In genomic region chr7:128877756-128878120, GRCh38 we compare ENCODE assay signal across 22 cellular contexts. TPM values are rescaled to one million over a fixed set of nuclear protein-coding genes. Genes with fewer than 3 reads are reported as not detected.
DNase-seq lines count a peak whose midpoint lies in the region; ATAC-seq, FAIRE-seq and TF ChIP-seq lines count a peak whose summit lies in the region.
"Had no signal": no experiment of that assay in that cellular context is flagged by ENCODE, and none has a peak within 500 bp of the region (broad histone marks: within the 10 kb centered on the region; RNA-seq: fewer than 3 reads in every experiment).

No MANE protein-coding gene starts in this region.

- no peaks in the 10 kb centered on the region for H4K20me1 ChIP-seq in HepG2 (ENCODE audit: insufficient read depth, low read length)

- peak overlapping the region; percentile 52 for H3K27ac Mint-ChIP-seq in activated CD8-positive, alpha-beta memory T cell treated with anti-CD3 and anti-CD28 coated beads, Interleukin-2, amount 10 ng/mL, durations not matched to agents 7 days and 5 days
- no peak overlapping the region for H3K27ac Mint-ChIP-seq in progenitor cell of endocrine pancreas
- H3K27ac Mint-ChIP-seq: B cell, GM23338, HFFc6, IgD-negative memory B cell had no signal

- peaks cover 33% of the 10 kb centered on the region for H3K4me1 ChIP-seq in HepG2 (ENCODE audit: insufficient read depth, low read length)
- H3K4me1 ChIP-seq in transverse colon, result peaks cover 0 to 19% (median 8%) of the 10 kb centered on the region in 4 donors

- intact Hi-C loops in HepG2 (cut with micrococcal nuclease; ENCODE audit: unreplicated experiment), result loop anchor here (2.0 kb wide), 1 partner anchor 83 kb away; no protein-coding TSS in a partner anchor
- intact Hi-C loops in transverse colon (cut with DNase I; ENCODE audit: low total_unique reads), result loop anchor here (10.0 kb wide), 1 partner anchor 273 kb away; no protein-coding TSS in a partner anchor
- intact Hi-C loops in lower leg skin (cut with DNase I; ENCODE audit: low total_unique reads), result no loop called here

- no peak for DNase-seq in activated CD8-positive, alpha-beta memory T cell treated with anti-CD3 and anti-CD28 coated beads, Interleukin-2, amount 10 ng/mL, durations not matched to agents 7 days and 5 days
- DNase-seq in activated CD8-positive, alpha-beta memory T cell treated with anti-CD3 and anti-CD28 coated beads, Interleukin-2, amount 50 U/mL, for 4 hours, result no peak
- DNase-seq in Jurkat, Clone E6-1 (ENCODE audit: low read depth, low spot score), result no peak
- DNase-seq in HepG2 (ENCODE audit: low spot score), result no peak
- DNase-seq in transverse colon, result peak; percentile 4
- no peak for DNase-seq in progenitor cell of endocrine pancreas (ENCODE audit: low spot score, unreplicated experiment)
- DNase-seq in lower leg skin (ENCODE audit: low spot score in 2 of 2), result no peak
- DNase-seq in SHP77 treated with DMSO at 0.1 percent for 48 hours (lab: John Stamatoyannopoulos, UW), result no peak
- DNase-seq: CD4-positive, CD25-positive, alpha-beta regulatory T cell; COR-L47; HCEC 1CT; HFFc6 had no signal

- no peaks in the 10 kb centered on the region for H3K36me3 Mint-ChIP-seq in activated CD8-positive, alpha-beta memory T cell treated with anti-CD3 and anti-CD28 coated beads, Interleukin-2, amount 10 ng/mL, durations not matched to agents 7 days and 5 days
- H3K36me3 Mint-ChIP-seq in progenitor cell of endocrine pancreas (ENCODE audit: insufficient read depth), result no peaks in the 10 kb centered on the region
- H3K36me3 Mint-ChIP-seq: CD4-positive, CD25-positive, alpha-beta regulatory T cell; CD8-positive, alpha-beta memory T cell had no signal

- no peak for TF ChIP-seq RAD21 in HepG2 (CRISPR knock-in tag; IDR thresholded peaks at IDR 0.05)

- H3K9me3 ChIP-seq in HepG2 (ENCODE audit: low read length), result no peaks in the 10 kb centered on the region
- H3K9me3 ChIP-seq in transverse colon, result no peaks in the 10 kb centered on the region

- no peaks in the 10 kb centered on the region for H3K79me2 ChIP-seq in HepG2 (ENCODE audit: insufficient read depth, low read length)

- ATAC-seq in activated CD8-positive, alpha-beta memory T cell treated with anti-CD3 and anti-CD28 coated beads, Interleukin-2, amount 10 ng/mL, durations not matched to agents 7 days and 5 days, result no peak
- ATAC-seq in HepG2, result no peak
- ATAC-seq: GM23338 had no signal

- FAIRE-seq in HepG2 (lab: Jason Lieb, UNC), result no peak
- FAIRE-seq: D721Med, G401.6, GM12891, H54, HTR-8/SVneo had no signal

- BruUV-seq in HepG2 (replicated peaks; lab: Mats Ljungman, UMichigan), result no TSS peak

- CTCF ChIA-PET in activated CD8-positive, alpha-beta memory T cell treated with anti-CD3 and anti-CD28 coated beads, Interleukin-2, amount 10 ng/mL, durations not matched to agents 7 days and 5 days (lab: Charles Lee), result interaction anchor here (1.0 to 8.5 kb wide), 2 partner anchors 8 to 16 kb away, joined by 3 to 107 read pairs; partner anchors contain the start of gene ATP6V1F
- CTCF ChIA-PET in HepG2 (lab: Yijun Ruan, JAX; ENCODE audit: low intra/inter-chr PET ratio, low total read pairs), result no interaction called here

- H3K4me1 Mint-ChIP-seq in activated CD8-positive, alpha-beta memory T cell treated with anti-CD3 and anti-CD28 coated beads, Interleukin-2, amount 10 ng/mL, durations not matched to agents 7 days and 5 days, result peaks cover 14% of the 10 kb centered on the region
- H3K4me1 Mint-ChIP-seq in progenitor cell of endocrine pancreas (ENCODE audit: low read depth), result no peaks in the 10 kb centered on the region
- H3K4me1 Mint-ChIP-seq: B cell; CD4-positive, CD25-positive, alpha-beta regulatory T cell; CD8-positive, alpha-beta memory T cell; GM23338 had no signal

- POLR2A ChIA-PET in HepG2 (lab: Yijun Ruan, JAX), result no interaction called here

- H3K27ac ChIP-seq in HepG2 (ENCODE audit: extremely low read length, insufficient read depth, low read length) (no peak overlapping the region), transverse colon (no peak overlapping the region)

- H3K4me3 ChIP-seq in Jurkat, Clone E6-1 (ENCODE audit: low read length), result 0 out of 2 replicates have a peak overlapping the region, but pooled peaks have one; percentile 9
- no peak overlapping the region for H3K4me3 ChIP-seq in HepG2 (replicated peaks in 1 of 3; ENCODE audit: insufficient read depth in 1 of 3, low read depth in 2 of 3, low read length in 3 of 3)
- no peak overlapping the region for H3K4me3 ChIP-seq in transverse colon
- H3K4me3 ChIP-seq in lower leg skin (ENCODE audit: low read depth, poor library complexity, severe bottlenecking), result no peak overlapping the region
- H3K4me3 ChIP-seq: GM23338 had no signal

- TF ChIP-seq POLR2A in HepG2 (IDR thresholded peaks at IDR 0.05; ENCODE audit: insufficient read depth in 1 of 2, low read depth in 2 of 2, low read length in 2 of 2) (no peak), transverse colon (IDR thresholded peaks at IDR 0.05) (no peak), lower leg skin (IDR thresholded peaks at IDR 0.05) (no peak)

- TF ChIP-seq CTCF in HepG2 (CRISPR knock-in tag; IDR thresholded peaks at IDR 0.05) (no peak), transverse colon (IDR thresholded peaks at IDR 0.05) (no peak), progenitor cell of endocrine pancreas (IDR thresholded peaks at IDR 0.05; ENCODE audit: unreplicated experiment) (no peak), lower leg skin (IDR thresholded peaks at IDR 0.05) (no peak)

- H3K9ac ChIP-seq in HepG2 (ENCODE audit: insufficient read depth, low read depth, low read length), result no peak overlapping the region

- in situ Hi-C loops in HepG2 (cut with HindIII; ENCODE audit: extremely low pct_ligation_motif_present, low pct_unique_long_range_greater_than_20kb), result loop anchor here (25.0 kb wide), 1 partner anchor 440 kb away; no protein-coding TSS in a partner anchor
- in situ Hi-C loops in transverse colon (cut with MboI; ENCODE audit: low pct_ligation_motif_present in 1 of 4, low pct_unique_long_range_greater_than_20kb in 1 of 4, low sequenced_read_pairs in 3 of 4), result loop anchor here in 1 of 4 donors (25.0 kb wide), 1 partner anchor 265 kb away; no protein-coding TSS in a partner anchor

- no peak overlapping the region for H2AFZ ChIP-seq in HepG2 (ENCODE audit: low read length)
- H2AFZ ChIP-seq: GM23338 had no signal

- H3K36me3 ChIP-seq in HepG2 (replicated peaks in 1 of 2; ENCODE audit: control insufficient read depth in 1 of 2, insufficient read depth in 2 of 2, low read length in 2 of 2) (no peaks in the 10 kb centered on the region), transverse colon (no peaks in the 10 kb centered on the region)

- peaks cover 2% of the 10 kb centered on the region for H3K27me3 Mint-ChIP-seq in activated CD8-positive, alpha-beta memory T cell treated with anti-CD3 and anti-CD28 coated beads, Interleukin-2, amount 10 ng/mL, durations not matched to agents 7 days and 5 days
- H3K27me3 Mint-ChIP-seq in progenitor cell of endocrine pancreas, result peaks cover 2% of the 10 kb centered on the region
- H3K27me3 Mint-ChIP-seq: B cell; CD4-positive, CD25-positive, alpha-beta regulatory T cell; IgD-negative memory B cell had no signal

- 62% methylated on average over 3 of the region's 4 CpGs for WGBS in HepG2 (ENCODE audit: low lambda C conversion rate)
- WGBS in transverse colon (ENCODE audit: low coverage in 1 of 2), 2 donors, result 67 to 74% methylated on average over 1 to 4 of the region's 4 CpGs
- 74 to 82% methylated on average over 4 of the region's 4 CpGs for WGBS in lower leg skin, 2 donors

- no peak overlapping the region for H3K4me3 Mint-ChIP-seq in activated CD8-positive, alpha-beta memory T cell treated with anti-CD3 and anti-CD28 coated beads, Interleukin-2, amount 10 ng/mL, durations not matched to agents 7 days and 5 days
- H3K4me3 Mint-ChIP-seq in progenitor cell of endocrine pancreas (ENCODE audit: low read depth), result no peak overlapping the region
- H3K4me3 Mint-ChIP-seq: B cell; CD8-positive, alpha-beta memory T cell; GM23338; HFFc6; IgD-negative memory B cell had no signal

- no peak overlapping the region for H3K4me2 ChIP-seq in HepG2 (ENCODE audit: low read depth, low read length)
- H3K4me2 ChIP-seq: GM23338 had no signal

- no peak for TF ChIP-seq EP300 in HepG2 (IDR thresholded peaks at IDR 0.05; ENCODE audit: low read depth in 2 of 2, low read length in 2 of 2)
- TF ChIP-seq EP300 in HepG2 (CRISPR knock-in tag; IDR thresholded peaks at IDR 0.05; ENCODE audit: borderline replicate concordance), result no peak
- TF ChIP-seq EP300 in transverse colon (IDR thresholded peaks at IDR 0.05; ENCODE audit: low read depth), result no peak

- H3K9me3 Mint-ChIP-seq in activated CD8-positive, alpha-beta memory T cell treated with anti-CD3 and anti-CD28 coated beads, Interleukin-2, amount 10 ng/mL, durations not matched to agents 7 days and 5 days (ENCODE audit: low read depth), result no peaks in the 10 kb centered on the region
- H3K9me3 Mint-ChIP-seq in progenitor cell of endocrine pancreas (ENCODE audit: low read depth), result no peaks in the 10 kb centered on the region
- H3K9me3 Mint-ChIP-seq: CD8-positive, alpha-beta memory T cell; GM23338; HFFc6; IgD-negative memory B cell had no signal

- peaks cover 0 to 1% of the 10 kb centered on the region in 2 experiments; a peak in 1 of 5 replicates for H3K27me3 ChIP-seq in HepG2 (ENCODE audit: control insufficient read depth in 1 of 2, insufficient read depth in 2 of 2, low read length in 2 of 2)
- no peaks in the 10 kb centered on the region for H3K27me3 ChIP-seq in transverse colon

RNA-seq across cellular contexts. Expression of gene ATP6V1F, which starts 15.1 kb away (rescaled TPM):
- total RNA-seq in activated CD8-positive, alpha-beta memory T cell treated with anti-CD3 and anti-CD28 coated beads, Interleukin-2, amount 10 ng/mL, durations not matched to agents 7 days and 5 days, result 100 to 1,000 TPM; 127 to 158 TPM
- polyA plus RNA-seq in Jurkat, Clone E6-1 (2012; ENCODE audit: insufficient read depth, insufficient read length), result 388 TPM
- total RNA-seq in HepG2 (2016; rRNA removed; fragmentation: Illumina TruSeq; extraction: Trizol) (87.2 and 107 TPM in 2 replicates), transverse colon (100 to 1,000 TPM in 1 of 4 donors, 10 to 100 TPM in 3; 25.5 to 128 (median 63.2) TPM), progenitor cell of endocrine pancreas (119 and 124 TPM in 2 replicates), lower leg skin (100 to 1,000 TPM in 3 of 4 donors, 10 to 100 TPM in 1; 71.3 to 165 (median 137) TPM)
- 91.7 and 127 TPM in 2 replicates for total RNA-seq in HepG2 (2016; cell fraction: cytosol; rRNA removed; fragmentation: Illumina TruSeq; extraction: Trizol; ENCODE audit: low read depth)
- 86.6 and 128 TPM in 2 replicates for total RNA-seq in HepG2 (2016; cell fraction: insoluble cytoplasmic fraction; rRNA removed; fragmentation: Illumina TruSeq; extraction: Trizol)
- 87.9 and 101 TPM in 2 replicates for total RNA-seq in HepG2 (2016; cell fraction: membrane; rRNA removed; fragmentation: Illumina TruSeq; extraction: Trizol)
- total RNA-seq in HepG2 (2016; cell fraction: nucleus; rRNA removed; fragmentation: Illumina TruSeq; extraction: Trizol), result 29.8 and 31.5 TPM in 2 replicates
- polyA plus RNA-seq in HepG2 (2011; rRNA removed), result 132 and 144 TPM in 2 replicates
- 149 and 216 TPM in 2 replicates for polyA plus RNA-seq in HepG2 (2011; cell fraction: cytosol; rRNA removed)
- polyA plus RNA-seq in HepG2 (2011; cell fraction: nucleus; rRNA removed), result 54.3 and 63.6 TPM in 2 replicates
- 127 and 131 TPM in 2 replicates for polyA plus RNA-seq in HepG2 (2012)
- polyA plus RNA-seq in HepG2 (2016; cell fraction: cytosol; fragmentation: Illumina TruSeq; extraction: Trizol; ENCODE audit: low read depth), result 134 and 154 TPM in 2 replicates
- polyA plus RNA-seq in HepG2 (2016; cell fraction: insoluble cytoplasmic fraction; fragmentation: Illumina TruSeq; extraction: Trizol; ENCODE audit: low read depth), result 186 and 188 TPM in 2 replicates
- 130 and 137 TPM in 2 replicates for polyA plus RNA-seq in HepG2 (2016; cell fraction: membrane; fragmentation: Illumina TruSeq; extraction: Trizol; ENCODE audit: low read depth)
- 74.2 and 75.8 TPM in 2 replicates for polyA plus RNA-seq in HepG2 (2016; cell fraction: nucleus; fragmentation: Illumina TruSeq; extraction: Trizol; ENCODE audit: insufficient read depth, low read depth)
- 39.4 and 64.2 TPM in 2 replicates for polyA minus RNA-seq in HepG2 (2011; rRNA and poly(A)+ RNA removed; ENCODE audit: low replicate concordance)
- 18.0 and 20.1 TPM in 2 replicates for polyA minus RNA-seq in HepG2 (2011; cell fraction: cytosol; rRNA and poly(A)+ RNA removed)
- polyA minus RNA-seq in HepG2 (2011; cell fraction: nucleus; rRNA and poly(A)+ RNA removed), result 9.9 and 10.6 TPM in 2 replicates

RNA-seq across cellular contexts. Expression of gene KCP, which starts 32.8 kb away (rescaled TPM):
- under 1 TPM; 0.20 to 0.52 TPM for total RNA-seq in activated CD8-positive, alpha-beta memory T cell treated with anti-CD3 and anti-CD28 coated beads, Interleukin-2, amount 10 ng/mL, durations not matched to agents 7 days and 5 days
- polyA plus RNA-seq in Jurkat, Clone E6-1 (2012; ENCODE audit: insufficient read depth, insufficient read length), result 2.0 TPM
- 0.22 and 1.0 TPM in 2 replicates for total RNA-seq in HepG2 (2016; rRNA removed; fragmentation: Illumina TruSeq; extraction: Trizol)
- total RNA-seq in HepG2 (2016; cell fraction: cytosol; rRNA removed; fragmentation: Illumina TruSeq; extraction: Trizol; ENCODE audit: low read depth), result 0.26 and 0.51 TPM in 2 replicates
- total RNA-seq in HepG2 (2016; cell fraction: insoluble cytoplasmic fraction; rRNA removed; fragmentation: Illumina TruSeq; extraction: Trizol), result 0.37 and 1.2 TPM in 2 replicates
- 0.28 and 0.48 TPM in 2 replicates for total RNA-seq in HepG2 (2016; cell fraction: membrane; rRNA removed; fragmentation: Illumina TruSeq; extraction: Trizol)
- total RNA-seq in HepG2 (2016; cell fraction: nucleus; rRNA removed; fragmentation: Illumina TruSeq; extraction: Trizol), result 1.3 and 2.0 TPM in 2 replicates
- 0.37 and 0.46 TPM in 2 replicates for polyA plus RNA-seq in HepG2 (2011; rRNA removed)
- 0.12 and 0.31 TPM in 2 replicates for polyA plus RNA-seq in HepG2 (2011; cell fraction: cytosol; rRNA removed)
- polyA plus RNA-seq in HepG2 (2011; cell fraction: nucleus; rRNA removed), result 6.6 and 8.0 TPM in 2 replicates
- polyA plus RNA-seq in HepG2 (2012), result 0.28 TPM in 2 replicates
- polyA plus RNA-seq in HepG2 (2016; cell fraction: cytosol; fragmentation: Illumina TruSeq; extraction: Trizol; ENCODE audit: low read depth), result 0.09 and 0.12 TPM in 2 replicates
- polyA plus RNA-seq in HepG2 (2016; cell fraction: insoluble cytoplasmic fraction; fragmentation: Illumina TruSeq; extraction: Trizol; ENCODE audit: low read depth), result 0.17 and 0.24 TPM in 2 replicates
- 0.20 and 0.23 TPM in 2 replicates for polyA plus RNA-seq in HepG2 (2016; cell fraction: membrane; fragmentation: Illumina TruSeq; extraction: Trizol; ENCODE audit: low read depth)
- polyA plus RNA-seq in HepG2 (2016; cell fraction: nucleus; fragmentation: Illumina TruSeq; extraction: Trizol; ENCODE audit: insufficient read depth, low read depth), result 2.1 and 3.1 TPM in 2 replicates
- 0.07 and 0.58 TPM in 2 replicates for polyA minus RNA-seq in HepG2 (2011; rRNA and poly(A)+ RNA removed; ENCODE audit: low replicate concordance)
- polyA minus RNA-seq in HepG2 (2011; cell fraction: cytosol; rRNA and poly(A)+ RNA removed), result not detected in 2 replicates
- 1.1 and 1.4 TPM in 2 replicates for polyA minus RNA-seq in HepG2 (2011; cell fraction: nucleus; rRNA and poly(A)+ RNA removed)
- total RNA-seq in transverse colon, result under 1 TPM in 3 of 4 donors, not detected in 1; 0.32 to 0.75 (median 0.68) TPM
- total RNA-seq in progenitor cell of endocrine pancreas, result 6.8 and 8.5 TPM in 2 replicates
- under 1 TPM in 3 of 4 donors, not detected in 1; 0.07 to 0.68 (median 0.21) TPM for total RNA-seq in lower leg skin
- total RNA-seq: A673 had no signal
- polyA plus RNA-seq: CD8-positive, alpha-beta memory T cell had no signal

RNA-seq across cellular contexts. Expression of gene FLNC, which starts 47.5 kb away (rescaled TPM):
- not detected for total RNA-seq in activated CD8-positive, alpha-beta memory T cell treated with anti-CD3 and anti-CD28 coated beads, Interleukin-2, amount 10 ng/mL, durations not matched to agents 7 days and 5 days
- 0.63 TPM for polyA plus RNA-seq in Jurkat, Clone E6-1 (2012; ENCODE audit: insufficient read depth, insufficient read length)
- total RNA-seq in HepG2 (2016; rRNA removed; fragmentation: Illumina TruSeq; extraction: Trizol) (0.01 and 0.02 TPM in 2 replicates), transverse colon (100 to 1,000 TPM in 1 of 4 donors, 10 to 100 TPM in 3; 21.3 to 234 (median 57.9) TPM), progenitor cell of endocrine pancreas (6.9 and 11.7 TPM in 2 replicates), lower leg skin (10 to 100 TPM in 1 of 4 donors, 1 to 10 TPM in 3; 5.0 to 11.1 (median 6.2) TPM)
- total RNA-seq in HepG2 (2016; cell fraction: cytosol; rRNA removed; fragmentation: Illumina TruSeq; extraction: Trizol; ENCODE audit: low read depth), result not detected in 2 replicates
- total RNA-seq in HepG2 (2016; cell fraction: insoluble cytoplasmic fraction; rRNA removed; fragmentation: Illumina TruSeq; extraction: Trizol), result under 0.01 TPM in 1 of 2 replicates, not detected in the other
- not detected in 2 replicates for total RNA-seq in HepG2 (2016; cell fraction: membrane; rRNA removed; fragmentation: Illumina TruSeq; extraction: Trizol)
- 0.06 TPM in 1 of 2 replicates, not detected in the other for total RNA-seq in HepG2 (2016; cell fraction: nucleus; rRNA removed; fragmentation: Illumina TruSeq; extraction: Trizol)
- 0.01 TPM in 1 of 2 replicates, not detected in the other for polyA plus RNA-seq in HepG2 (2011; rRNA removed)
- 0.01 TPM in 2 replicates for polyA plus RNA-seq in HepG2 (2011; cell fraction: cytosol; rRNA removed)
- 0.02 and 0.05 TPM in 2 replicates for polyA plus RNA-seq in HepG2 (2011; cell fraction: nucleus; rRNA removed)
- polyA plus RNA-seq in HepG2 (2012), result 0.01 TPM in 1 of 2 replicates, not detected in the other
- not detected in 2 replicates for polyA plus RNA-seq in HepG2 (2016; cell fraction: cytosol; fragmentation: Illumina TruSeq; extraction: Trizol; ENCODE audit: low read depth)
- not detected in 2 replicates for polyA plus RNA-seq in HepG2 (2016; cell fraction: insoluble cytoplasmic fraction; fragmentation: Illumina TruSeq; extraction: Trizol; ENCODE audit: low read depth)
- not detected in 2 replicates for polyA plus RNA-seq in HepG2 (2016; cell fraction: membrane; fragmentation: Illumina TruSeq; extraction: Trizol; ENCODE audit: low read depth)
- polyA plus RNA-seq in HepG2 (2016; cell fraction: nucleus; fragmentation: Illumina TruSeq; extraction: Trizol; ENCODE audit: insufficient read depth, low read depth), result not detected in 2 replicates
- polyA minus RNA-seq in HepG2 (2011; rRNA and poly(A)+ RNA removed; ENCODE audit: low replicate concordance), result 0.16 and 0.19 TPM in 2 replicates
- polyA minus RNA-seq in HepG2 (2011; cell fraction: cytosol; rRNA and poly(A)+ RNA removed), result 0.09 and 0.10 TPM in 2 replicates
- under 0.01 TPM in 1 of 2 replicates, not detected in the other for polyA minus RNA-seq in HepG2 (2011; cell fraction: nucleus; rRNA and poly(A)+ RNA removed)
- total RNA-seq: B cell; CD4-positive, CD25-positive, alpha-beta regulatory T cell; CD8-positive, alpha-beta memory T cell had no signal
- polyA plus RNA-seq: CD4-positive, CD25-positive, alpha-beta regulatory T cell; CD8-positive, alpha-beta memory T cell; IgD-negative memory B cell had no signal

RNA-seq across cellular contexts. Expression of gene IRF5, which starts 60.0 kb away (rescaled TPM):
- total RNA-seq in activated CD8-positive, alpha-beta memory T cell treated with anti-CD3 and anti-CD28 coated beads, Interleukin-2, amount 10 ng/mL, durations not matched to agents 7 days and 5 days, result 10 to 100 TPM; 16.5 to 17.7 TPM
- polyA plus RNA-seq in Jurkat, Clone E6-1 (2012; ENCODE audit: insufficient read depth, insufficient read length), result not detected
- total RNA-seq in HepG2 (2016; rRNA removed; fragmentation: Illumina TruSeq; extraction: Trizol), result 2.0 and 2.9 TPM in 2 replicates
- 1.1 and 1.9 TPM in 2 replicates for total RNA-seq in HepG2 (2016; cell fraction: cytosol; rRNA removed; fragmentation: Illumina TruSeq; extraction: Trizol; ENCODE audit: low read depth)
- 1.9 and 3.1 TPM in 2 replicates for total RNA-seq in HepG2 (2016; cell fraction: insoluble cytoplasmic fraction; rRNA removed; fragmentation: Illumina TruSeq; extraction: Trizol)
- total RNA-seq in HepG2 (2016; cell fraction: membrane; rRNA removed; fragmentation: Illumina TruSeq; extraction: Trizol), result 2.0 and 3.2 TPM in 2 replicates
- 2.9 and 3.4 TPM in 2 replicates for total RNA-seq in HepG2 (2016; cell fraction: nucleus; rRNA removed; fragmentation: Illumina TruSeq; extraction: Trizol)
- polyA plus RNA-seq in HepG2 (2011; rRNA removed), result 2.0 and 2.4 TPM in 2 replicates
- polyA plus RNA-seq in HepG2 (2011; cell fraction: cytosol; rRNA removed), result 1.2 and 1.5 TPM in 2 replicates
- 9.9 and 12.9 TPM in 2 replicates for polyA plus RNA-seq in HepG2 (2011; cell fraction: nucleus; rRNA removed)
- 0.66 and 0.88 TPM in 2 replicates for polyA plus RNA-seq in HepG2 (2012)
- 1.1 TPM in 2 replicates for polyA plus RNA-seq in HepG2 (2016; cell fraction: cytosol; fragmentation: Illumina TruSeq; extraction: Trizol; ENCODE audit: low read depth)
- polyA plus RNA-seq in HepG2 (2016; cell fraction: insoluble cytoplasmic fraction; fragmentation: Illumina TruSeq; extraction: Trizol; ENCODE audit: low read depth), result 2.0 and 3.3 TPM in 2 replicates
- polyA plus RNA-seq in HepG2 (2016; cell fraction: membrane; fragmentation: Illumina TruSeq; extraction: Trizol; ENCODE audit: low read depth), result 1.5 and 2.4 TPM in 2 replicates
- polyA plus RNA-seq in HepG2 (2016; cell fraction: nucleus; fragmentation: Illumina TruSeq; extraction: Trizol; ENCODE audit: insufficient read depth, low read depth), result 9.3 and 11.8 TPM in 2 replicates
- polyA minus RNA-seq in HepG2 (2011; rRNA and poly(A)+ RNA removed; ENCODE audit: low replicate concordance), result 0.61 and 1.8 TPM in 2 replicates
- 0.79 and 1.8 TPM in 2 replicates for polyA minus RNA-seq in HepG2 (2011; cell fraction: cytosol; rRNA and poly(A)+ RNA removed)
- 0.52 and 1.1 TPM in 2 replicates for polyA minus RNA-seq in HepG2 (2011; cell fraction: nucleus; rRNA and poly(A)+ RNA removed)
- total RNA-seq in transverse colon, result 1 to 10 TPM; 2.2 to 10.0 (median 6.2) TPM
- total RNA-seq in progenitor cell of endocrine pancreas, result 0.44 and 0.69 TPM in 2 replicates
- total RNA-seq in lower leg skin, result 10 to 100 TPM; 13.5 to 23.4 (median 15.6) TPM
- total RNA-seq: A673 had no signal
